Comparison of ENCODE assay signal across 8 cellular contexts in the genomic region with DNA sequence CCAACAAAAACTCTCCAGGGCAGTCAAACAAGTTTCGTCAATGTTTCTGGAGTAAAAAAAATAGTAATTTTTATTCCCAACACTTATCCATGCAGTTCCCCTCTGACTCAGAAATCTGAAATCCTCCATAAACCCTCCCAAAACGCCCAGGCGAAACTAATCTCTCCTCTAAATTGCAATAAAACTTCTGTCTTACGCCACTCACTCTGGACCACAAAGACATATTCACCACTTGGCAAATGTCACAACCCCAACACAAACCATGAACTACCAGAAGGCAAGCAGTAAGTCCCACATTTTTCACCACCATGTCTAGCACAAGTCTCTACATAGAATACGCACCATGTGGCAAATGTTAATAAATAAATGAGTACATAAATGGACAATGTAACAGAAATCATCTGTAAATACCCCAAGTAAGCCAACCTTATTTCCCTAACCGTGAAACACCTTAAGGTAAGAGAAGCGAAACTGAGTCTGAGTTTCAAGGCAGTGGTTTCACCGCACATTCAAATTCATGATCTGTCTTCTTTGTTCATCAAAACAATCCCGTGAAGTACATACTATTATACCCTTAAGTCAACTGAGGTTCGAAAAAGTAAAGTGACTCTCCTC. TPM values are rescaled to one million over a fixed set of nuclear protein-coding genes. Genes with fewer than 3 reads are reported as not detected.
DNase-seq lines count a peak whose midpoint lies in the region; ATAC-seq and TF ChIP-seq lines count a peak whose summit lies in the region.

No MANE protein-coding gene starts in this region.

- peak; percentile 28 for ATAC-seq in HG03565 (IDR thresholded peaks at IDR 0.05; ENCODE audit: unreplicated experiment)

- peaks cover 32% of the 10 kb centered on the region for H3K4me1 Mint-ChIP-seq in neural progenitor cell

- H3K27me3 ChIP-seq in neural progenitor cell = no peaks in the 10 kb centered on the region

- peak overlapping the region; percentile 77; the same call in 1 of the 2 replicates for H3K9ac ChIP-seq in ES-I3 (ENCODE audit: low read depth, low read length)
- no peak overlapping the region for H3K9ac ChIP-seq in neural progenitor cell

- H3K36me3 ChIP-seq in ES-I3 (ENCODE audit: insufficient read depth, low read length) (no peaks in the 10 kb centered on the region), neural progenitor cell (no peaks in the 10 kb centered on the region)

- no peak overlapping the region for H2AFZ ChIP-seq in neural progenitor cell (replicated peaks)

- peaks cover 26% of the 10 kb centered on the region for H3F3A ChIP-seq in neural progenitor cell (ENCODE audit: low read depth)

- peaks cover 5% of the 10 kb centered on the region for H3K27me3 Mint-ChIP-seq in neural progenitor cell (ENCODE audit: insufficient read depth, low read depth)

- H3K9me3 ChIP-seq in ES-I3 (ENCODE audit: control insufficient read depth, insufficient read depth, low read length) = no peaks in the 10 kb centered on the region
- H3K9me3 ChIP-seq in neural progenitor cell (ENCODE audit: low read depth) = no peaks in the 10 kb centered on the region

- peak overlapping the region; percentile 93 for H3K4me3 ChIP-seq in astrocyte of the cerebellum (ENCODE audit: low read depth, low read length)
- peak overlapping the region; percentile 86 for H3K4me3 ChIP-seq in neural progenitor cell

- H3K4me3 Mint-ChIP-seq in neural progenitor cell = peak overlapping the region; percentile 96

- no peak for TF ChIP-seq CTCF in GM20000 (IDR thresholded peaks at IDR 0.05; ENCODE audit: extremely low read depth, missing control alignments)
- no peak for TF ChIP-seq CTCF in astrocyte of the cerebellum (IDR thresholded peaks at IDR 0.05; ENCODE audit: low read depth, low read length, missing control alignments)
- TF ChIP-seq CTCF in neural progenitor cell (IDR thresholded peaks at IDR 0.05) = no peak

- H4K20me1 ChIP-seq in neural progenitor cell (ENCODE audit: low read depth) = peaks cover 22% of the 10 kb centered on the region

- in situ Hi-C loops in astrocyte of the cerebellum (cut with HindIII; ENCODE audit: low sequenced_read_pairs) = no loop called here
- in situ Hi-C loops in ACHN (cut with HindIII; ENCODE audit: low pct_ligation_motif_present, low pct_unique_long_range_greater_than_20kb, low sequenced_read_pairs) = no loop called here

- peaks cover 27% of the 10 kb centered on the region for H3K36me3 Mint-ChIP-seq in neural progenitor cell

- H3K4me2 ChIP-seq in neural progenitor cell = peak overlapping the region; percentile 89

- H3K27ac Mint-ChIP-seq in neural progenitor cell = no peak overlapping the region

- peaks cover 62% of the 10 kb centered on the region for H3K79me2 ChIP-seq in neural progenitor cell (ENCODE audit: low read depth)

- DNase-seq in GM20000 (ENCODE audit: low spot score) = peak; percentile 40
- DNase-seq in astrocyte of the cerebellum (ENCODE audit: low read depth) = no peak
- no peak for DNase-seq in neural progenitor cell (ENCODE audit: low spot score)
- no peak for DNase-seq in NCI-H510A treated with DMSO at 0.1 percent for 48 hours (lab: John Stamatoyannopoulos, UW)
- DNase-seq in ACHN = no peak
- no peak for DNase-seq in hippocampal formation (lab: John Stamatoyannopoulos, UW)

- peaks cover 11% of the 10 kb centered on the region for H3K9me3 Mint-ChIP-seq in neural progenitor cell

- no peak overlapping the region for H3K27ac ChIP-seq in neural progenitor cell

- H3K4me1 ChIP-seq in ES-I3 (ENCODE audit: insufficient read depth, low read length) (peaks cover 9% of the 10 kb centered on the region; the same call in 1 of the 2 replicates), neural progenitor cell (peaks cover 19% of the 10 kb centered on the region)

RNA-seq across cellular contexts. Expression of gene PAPSS1, which starts 1.6 kb away (rescaled TPM):
- 106 and 140 TPM in 2 replicates for total RNA-seq in neural progenitor cell (ENCODE audit: low replicate concordance)
